Comparison of ENCODE assay signal across 8 cellular contexts in the genomic region with DNA sequence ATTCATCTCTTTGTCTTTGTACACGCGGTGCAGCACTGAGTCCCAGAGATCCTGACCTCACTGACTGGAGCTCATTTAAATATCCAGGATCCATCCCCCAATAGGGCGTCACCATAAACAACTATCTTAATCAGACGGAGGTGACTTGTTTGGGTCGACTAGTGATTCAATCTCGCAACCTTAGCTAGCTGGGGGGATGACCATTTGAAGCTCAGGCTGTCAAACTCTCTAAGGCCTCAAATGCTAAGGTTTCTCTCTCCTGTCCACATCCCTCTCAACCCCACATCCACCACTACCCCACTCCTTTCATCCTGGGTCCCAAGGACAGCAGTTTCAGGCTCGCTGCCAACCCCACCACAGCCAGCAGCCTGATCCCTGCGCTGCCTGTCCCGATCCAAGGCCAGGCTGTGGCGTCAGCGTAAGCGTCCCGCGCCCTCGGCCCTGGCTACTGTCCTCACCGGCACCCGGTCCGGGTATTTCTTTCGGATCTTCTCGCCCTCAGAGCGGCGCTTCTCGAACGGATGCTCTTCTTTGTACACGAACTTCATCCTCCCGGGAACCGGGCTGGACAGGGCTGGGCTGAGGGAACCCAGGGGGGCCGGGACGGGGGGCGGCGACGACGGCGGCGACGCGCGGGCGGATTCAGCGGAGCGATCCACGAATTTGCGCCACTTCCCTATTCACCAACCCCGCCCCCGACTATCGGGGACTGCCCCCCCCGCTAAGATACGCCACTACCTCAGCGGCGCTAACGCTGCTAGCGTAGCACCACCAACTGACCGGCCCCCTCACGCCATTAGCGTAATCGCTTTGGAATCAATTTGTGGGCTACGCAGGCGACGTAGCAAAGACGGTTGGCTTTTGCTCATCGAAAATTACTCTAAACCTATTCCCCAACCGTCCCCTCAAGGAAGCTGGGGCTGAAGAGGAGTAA. TPM values are rescaled to one million over a fixed set of nuclear protein-coding genes. Genes with fewer than 3 reads are reported as not detected.
A peak's percentile ranks its signal among the peaks of the same experiment; 100 is the strongest.
DNase-seq lines count a peak whose midpoint lies in the region; ATAC-seq and TF ChIP-seq lines count a peak whose summit lies in the region.

GABARAP (minus strand) TSS at position 667 of the 934 bp plus-strand sequence; CDS start at position 548, 119 bp downstream.

- H3K4me1 ChIP-seq in HUES64 (ENCODE audit: insufficient read depth, low read length) (peaks cover 18% of the 10 kb centered on the region), mucosa of rectum (ENCODE audit: control insufficient read depth in 2 of 2, insufficient read depth in 2 of 2, low read length in 2 of 2) (peaks cover 24 to 27% of the 10 kb centered on the region in 2 donors)

- H3K27ac ChIP-seq in HUES64 (ENCODE audit: low read depth, low read length) (peak within 1 kb of the TSS; percentile 95), mucosa of rectum (ENCODE audit: low read depth in 2 of 2, low read length in 2 of 2) (peak within 1 kb of the TSS; percentile 100)

- H3K9me3 ChIP-seq in HUES64 (ENCODE audit: insufficient read depth, low read depth, low read length) (no peaks in the 10 kb centered on the region), mucosa of rectum (ENCODE audit: control insufficient read depth in 2 of 2, low read length in 2 of 2) (no peaks in the 10 kb centered on the region)

- peak; percentile 80 for TF ChIP-seq POLR2A in erythroblast (IDR thresholded peaks at IDR 0.05; ENCODE audit: low read length)

- WGBS in HUES64 = under 1% methylated on average over 62 of the region's 62 CpGs

- H3K4me3 ChIP-seq in HUES64 (ENCODE audit: low read length) (peak within 1 kb of the TSS; percentile 77), mucosa of rectum (ENCODE audit: low read length in 2 of 2) (peak within 1 kb of the TSS; percentile 91 to 99)

- H3K9ac ChIP-seq in HUES64 (ENCODE audit: low read depth, low read length) = peak within 1 kb of the TSS; percentile 88
- peak within 1 kb of the TSS; percentile 98 to 100 for H3K9ac ChIP-seq in mucosa of rectum (ENCODE audit: low read depth in 1 of 2, low read length in 2 of 2)

- peak; percentile 33 for ATAC-seq in GM19324 (IDR thresholded peaks at IDR 0.05; ENCODE audit: low FRiP score, unreplicated experiment)

- DNase-seq in AG20443 (ENCODE audit: low spot score) = peak; percentile 87
- DNase-seq in OCI-M2 (lab: John Stamatoyannopoulos, UW; ENCODE audit: unreplicated experiment) = peak; percentile 80
- peak; percentile 96 for DNase-seq in activated T-cell treated with anti-CD3 and anti-CD28 coated beads, Interleukin-2, amount 50 U/mL, for 1 hour
- DNase-seq in erythroblast (lab: John Stamatoyannopoulos, UW) = peak; percentile 97 to 98
- DNase-seq in stimulated activated CD8-positive, alpha-beta memory T cell treated with anti-CD3 and anti-CD28 coated beads, Interleukin-4, amount 100 ng/mL, for 4 hours (ENCODE audit: low read depth in 2 of 2, low spot score in 1 of 2) = peak; percentile 88 to 91

- H3K36me3 ChIP-seq in HUES64 (ENCODE audit: insufficient read depth, low read length) = peaks cover 41% of the 10 kb centered on the region
- peaks cover 33 to 36% of the 10 kb centered on the region in 2 donors for H3K36me3 ChIP-seq in mucosa of rectum (ENCODE audit: control insufficient read depth in 2 of 2, insufficient read depth in 2 of 2, low read length in 2 of 2)

- H3K27me3 ChIP-seq in HUES64 (ENCODE audit: insufficient read depth, low read length) (no peaks in the 10 kb centered on the region), mucosa of rectum (ENCODE audit: control insufficient read depth in 2 of 2, insufficient read depth in 2 of 2, low read length in 2 of 2) (no peaks in the 10 kb centered on the region)

RNA-seq across cellular contexts. Expression of gene GABARAP, which starts in this region (rescaled TPM):
- 307 TPM for polyA plus RNA-seq in HUES64 (2013, experiment 1 of 2)
- 379 TPM for polyA plus RNA-seq in HUES64 (2013, experiment 2 of 2)

Comparison
In these comparisons a context has a peak if more than half of its experiments do, and no peak if none do; other contexts are left out.
1. Peak in every context shown above with its lines: DNase-seq, ATAC-seq, H3K4me3 ChIP-seq and H3K27ac ChIP-seq.